Comparison of ENCODE assay signal across 9 cellular contexts in the genomic region with DNA sequence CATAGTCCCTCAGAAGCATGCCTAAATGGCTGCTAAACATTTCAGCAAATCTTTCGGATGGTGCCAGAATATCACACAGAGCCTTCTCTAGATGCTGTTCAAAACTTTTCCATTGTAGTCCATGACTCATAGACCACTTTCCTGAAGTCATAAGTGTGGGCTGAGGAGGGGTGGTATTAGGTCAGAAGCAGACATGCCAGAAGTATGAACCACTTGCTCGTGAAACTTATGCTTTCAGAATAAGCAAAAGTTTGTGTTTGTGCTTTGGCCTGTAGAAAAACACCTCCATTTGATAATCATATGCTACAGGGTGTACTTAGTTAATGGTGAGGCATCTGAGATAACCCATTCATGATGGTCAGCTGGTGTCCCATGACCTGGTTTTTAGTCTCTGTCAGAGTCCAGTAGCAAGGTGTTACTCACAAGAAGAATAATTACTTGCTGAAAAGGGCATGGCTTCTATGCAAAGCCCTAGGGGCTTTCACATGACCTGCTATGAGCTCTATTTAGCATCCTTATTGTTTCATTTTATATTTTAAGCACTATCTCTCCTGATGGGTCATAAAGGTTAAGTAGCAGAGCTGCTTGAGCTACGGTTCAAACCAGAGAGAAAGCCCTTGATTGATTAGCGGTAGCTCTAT.
DNase-seq lines count a peak whose midpoint lies in the region; TF ChIP-seq lines count a peak whose summit lies in the region.
"Had no signal": no experiment of that assay in that cellular context is flagged by ENCODE, and none has a peak within 500 bp of the region (broad histone marks: within the 10 kb centered on the region; RNA-seq: fewer than 3 reads in every experiment).

No MANE protein-coding gene starts in this region.

- no peak overlapping the region for H2BK15ac ChIP-seq in mesendoderm (replicated peaks; ENCODE audit: low read depth)

- no peaks in the 10 kb centered on the region for H3F3A ChIP-seq in PC-9 (ENCODE audit: insufficient read depth, low read depth)

- no peak for TF ChIP-seq EP300 in esophagus muscularis mucosa (IDR thresholded peaks at IDR 0.05)

- no peaks in the 10 kb centered on the region for H3K9me3 ChIP-seq in PC-9 (ENCODE audit: insufficient read depth, low read depth)
- no peaks in the 10 kb centered on the region for H3K9me3 ChIP-seq in esophagus muscularis mucosa

- no peak overlapping the region for H3K27ac ChIP-seq in mesendoderm (ENCODE audit: low read depth, low read length)
- no peak overlapping the region for H3K27ac ChIP-seq in PC-9
- no peak overlapping the region for H3K27ac ChIP-seq in esophagus muscularis mucosa (replicated peaks in 1 of 4)

- H4K8ac ChIP-seq in mesendoderm (ENCODE audit: low read depth, low read length): no peak overlapping the region

- POLR2A ChIA-PET in PC-9 (lab: Charles Lee; ENCODE audit: unreplicated experiment): no interaction called here

- no peak for TF ChIP-seq CTCF in PC-9 (conservative IDR thresholded peaks at IDR 0.05)
- no peak for TF ChIP-seq CTCF in esophagus muscularis mucosa (IDR thresholded peaks at IDR 0.05)

- no peak for TF ChIP-seq POLR2A in esophagus muscularis mucosa (IDR thresholded peaks at IDR 0.05; ENCODE audit: low read depth)

- H3K18ac ChIP-seq in mesendoderm (ENCODE audit: low read length): no peak overlapping the region

- H3K56ac ChIP-seq in mesendoderm (ENCODE audit: low read length): no peak overlapping the region

- no peak overlapping the region; the same call in 1 of the 2 replicates for H2AFZ ChIP-seq in PC-9

- H3K4me3 ChIP-seq in mesendoderm (ENCODE audit: low read length) (no peak overlapping the region), PC-9 (no peak overlapping the region), esophagus muscularis mucosa (no peak overlapping the region)

- no peaks in the 10 kb centered on the region for H3K79me2 ChIP-seq in mesendoderm (ENCODE audit: control insufficient read depth, insufficient read depth, low read length)
- H3K79me2 ChIP-seq in PC-9 (ENCODE audit: low read depth): no peaks in the 10 kb centered on the region

- WGBS in mesendoderm (ENCODE audit: extremely low coverage, insufficient coverage, low lambda C conversion rate): no CpG with 5 or more reads among the region's 4 CpGs
- 69% methylated on average over 4 of the region's 4 CpGs for WGBS in esophagus muscularis mucosa

- H3K79me1 ChIP-seq in mesendoderm (ENCODE audit: low read length): no peaks in the 10 kb centered on the region

- no peaks in the 10 kb centered on the region for H4K20me1 ChIP-seq in PC-9 (ENCODE audit: insufficient read depth)

- H3K4me2 ChIP-seq in mesendoderm (ENCODE audit: low read length) (no peak overlapping the region), PC-9 (no peak overlapping the region)

- DNase-seq in CD1c-positive myeloid dendritic cell (ENCODE audit: extremely low spot score): peak; percentile 55
- DNase-seq in HK-2 (ENCODE audit: unreplicated experiment): peak; percentile 13
- DNase-seq in astrocyte of the hippocampus (ENCODE audit: low read depth, low spot score): peak; percentile 91
- peak; percentile 82 for DNase-seq in myocyte (ENCODE audit: low read depth)
- DNase-seq in middle frontal gyrus (ENCODE audit: extremely low spot score, low spot score): no peak
- DNase-seq in mesendoderm: no peak
- DNase-seq in PC-9: no peak
- DNase-seq in esophagus muscularis mucosa (ENCODE audit: extremely low spot score): no peak
- DNase-seq: hypothalamus had no signal

- H3K23ac ChIP-seq in mesendoderm (ENCODE audit: low read length): no peak overlapping the region

- no peak overlapping the region for H3K9ac ChIP-seq in mesendoderm (ENCODE audit: low read length)

- H3K4ac ChIP-seq in mesendoderm (ENCODE audit: low read depth, low read length): no peak overlapping the region

- H2BK120ac ChIP-seq in mesendoderm (ENCODE audit: low read depth, low read length): no peak overlapping the region

- no peak overlapping the region for H2AK5ac ChIP-seq in mesendoderm (ENCODE audit: low read length)

- no TSS peak for BruUV-seq in PC-9 (replicated peaks; lab: Mats Ljungman, UMichigan)

- CTCF ChIA-PET in PC-9 (lab: Charles Lee): no interaction called here

- no peak overlapping the region for H4K5ac ChIP-seq in mesendoderm (ENCODE audit: low read length)

- H3K36me3 ChIP-seq in mesendoderm (ENCODE audit: control insufficient read depth, insufficient read depth, low read length) (no peaks in the 10 kb centered on the region), PC-9 (ENCODE audit: low read depth) (no peaks in the 10 kb centered on the region), esophagus muscularis mucosa (no peaks in the 10 kb centered on the region)

- no peaks in the 10 kb centered on the region; the same call in 1 of the 2 replicates for H3K9me2 ChIP-seq in PC-9 (ENCODE audit: insufficient read depth)

- H3K27me3 ChIP-seq in mesendoderm (ENCODE audit: insufficient read depth, low read length, poor library complexity) (no peaks in the 10 kb centered on the region), PC-9 (ENCODE audit: insufficient read depth, low read depth) (no peaks in the 10 kb centered on the region), esophagus muscularis mucosa (no peaks in the 10 kb centered on the region)

- H2BK5ac ChIP-seq in mesendoderm (ENCODE audit: low read length): no peak overlapping the region

- intact Hi-C loops in PC-9 (cut with micrococcal nuclease; ENCODE audit: unreplicated experiment) (no loop called here), esophagus muscularis mucosa (cut with DNase I) (no loop called here)

- H3K4me1 ChIP-seq in mesendoderm (ENCODE audit: control insufficient read depth, low read depth, low read length): no peaks in the 10 kb centered on the region
- no peaks in the 10 kb centered on the region for H3K4me1 ChIP-seq in PC-9 (replicated peaks; ENCODE audit: insufficient read depth)
- no peaks in the 10 kb centered on the region for H3K4me1 ChIP-seq in esophagus muscularis mucosa

Comparison
In these comparisons a context has a peak if more than half of its experiments do, and no peak if none do; other contexts are left out.
1. DNase-seq: peak in CD1c-positive myeloid dendritic cell (single experiment), HK-2 (single experiment), astrocyte of the hippocampus (single experiment) and myocyte (single experiment); none in middle frontal gyrus (single experiment), mesendoderm (single experiment), PC-9 (0 of 2) and esophagus muscularis mucosa (single experiment).